ENCODE assay signal across 11 cellular contexts in genomic region chr7:151839511-151839921, GRCh38. TPM values are rescaled to one million over a fixed set of nuclear protein-coding genes. Genes with fewer than 3 reads are reported as not detected.
DNase-seq lines count a peak whose midpoint lies in the region; ATAC-seq, FAIRE-seq and TF ChIP-seq lines count a peak whose summit lies in the region.
"Had no signal": no experiment of that assay in that cellular context is flagged by ENCODE, and none has a peak within 500 bp of the region (broad histone marks: within the 10 kb centered on the region; RNA-seq: fewer than 3 reads in every experiment).

No MANE protein-coding gene starts in this region.

- H4K20me1 ChIP-seq in PC-3 (ENCODE audit: low read length): no peaks in the 10 kb centered on the region

- no peak for TF ChIP-seq CTCF in bronchial epithelial cell (IDR thresholded peaks at IDR 0.05; ENCODE audit: insufficient read depth, low read length, severe bottlenecking)
- no peak for TF ChIP-seq CTCF in PC-3 (conservative IDR thresholded peaks at IDR 0.05; ENCODE audit: low read depth, low read length)

- H2AFZ ChIP-seq in PC-3 (ENCODE audit: low read length): no peak overlapping the region

- H3K4me2 ChIP-seq in PC-3 (ENCODE audit: low read length): no peak overlapping the region

- DNase-seq in T-helper 2 cell treated with Interferon-gamma antibody and Interleukin-4, amounts not matched to agents 5 μg/mL and 100 μg/mL, for 36 hours (ENCODE audit: low spot score): no peak
- DNase-seq in T-helper 2 cell (no peak), NCI-H526 (lab: John Stamatoyannopoulos, UW) (peak; percentile 50 to 77), bronchial epithelial cell (ENCODE audit: low read depth) (peak; percentile 63), putamen (ENCODE audit: low spot score) (peak; percentile 39), PC-3 (no peak), NCI-H1436 treated with DMSO at 0.1 percent for 48 hours (lab: John Stamatoyannopoulos, UW) (no peak)
- DNase-seq: hippocampal formation, MG63, NCI-H82 had no signal

- no peaks in the 10 kb centered on the region for H3K9me2 ChIP-seq in PC-3 (replicated peaks; ENCODE audit: low read length)

- POLR2A ChIA-PET in PC-3 (lab: Charles Lee; ENCODE audit: unreplicated experiment): no interaction called here

- H3K27me3 ChIP-seq in bronchial epithelial cell (ENCODE audit: control insufficient read depth, insufficient read depth, low read length): no peaks in the 10 kb centered on the region
- H3K27me3 ChIP-seq in PC-3 (ENCODE audit: low read length): no peaks in the 10 kb centered on the region
- H3K27me3 ChIP-seq: MG63 had no signal

- H3K9ac ChIP-seq in PC-3 (ENCODE audit: low read length): no peak overlapping the region

- intact Hi-C loops in PC-3 (cut with micrococcal nuclease): no loop called here

- H3K4me3 Mint-ChIP-seq in T-helper 2 cell treated with Interferon-gamma antibody and Interleukin-4, amounts not matched to agents 5 μg/mL and 100 μg/mL, for 36 hours: peak overlapping the region; percentile 65

- peaks cover 16% of the 10 kb centered on the region for H3K4me1 Mint-ChIP-seq in T-helper 2 cell treated with Interferon-gamma antibody and Interleukin-4, amounts not matched to agents 5 μg/mL and 100 μg/mL, for 36 hours (ENCODE audit: low read depth)

- peaks cover 8% of the 10 kb centered on the region for H3K4me1 ChIP-seq in PC-3 (ENCODE audit: insufficient read depth, low read length)

- no peak for FAIRE-seq in bronchial epithelial cell (lab: Jason Lieb, UNC)

- H3K27ac ChIP-seq in PC-3 (ENCODE audit: low read length): no peak overlapping the region

- no peaks in the 10 kb centered on the region for H3K27me3 Mint-ChIP-seq in T-helper 2 cell treated with Interferon-gamma antibody and Interleukin-4, amounts not matched to agents 5 μg/mL and 100 μg/mL, for 36 hours (ENCODE audit: low read depth)

- no TSS peak for BruUV-seq in PC-3 (replicated peaks; lab: Mats Ljungman, UMichigan)

- ATAC-seq in GM18861 (IDR thresholded peaks at IDR 0.05; ENCODE audit: unreplicated experiment) (no peak), PC-3 (no peak)

- peak overlapping the region; percentile 77 for H3K27ac Mint-ChIP-seq in T-helper 2 cell treated with Interferon-gamma antibody and Interleukin-4, amounts not matched to agents 5 μg/mL and 100 μg/mL, for 36 hours

- no peaks in the 10 kb centered on the region for H3K9me3 Mint-ChIP-seq in T-helper 2 cell treated with Interferon-gamma antibody and Interleukin-4, amounts not matched to agents 5 μg/mL and 100 μg/mL, for 36 hours

- H3K79me2 ChIP-seq in PC-3 (ENCODE audit: low read length): no peaks in the 10 kb centered on the region

- CTCF ChIA-PET in PC-3 (lab: Charles Lee): no interaction called here

- no peaks in the 10 kb centered on the region for H3K36me3 Mint-ChIP-seq in T-helper 2 cell treated with Interferon-gamma antibody and Interleukin-4, amounts not matched to agents 5 μg/mL and 100 μg/mL, for 36 hours (ENCODE audit: low read depth)

- H3K36me3 ChIP-seq in bronchial epithelial cell (ENCODE audit: control insufficient read depth, insufficient read depth, low read length) (no peaks in the 10 kb centered on the region), PC-3 (ENCODE audit: low read depth, low read length) (no peaks in the 10 kb centered on the region)
- H3K36me3 ChIP-seq: MG63 had no signal

- no peaks in the 10 kb centered on the region for H3F3A ChIP-seq in PC-3 (ENCODE audit: low read length, unreplicated experiment)

- no peak overlapping the region for H3K4me3 ChIP-seq in bronchial epithelial cell (ENCODE audit: low read depth, low read length)
- no peak overlapping the region for H3K4me3 ChIP-seq in PC-3 (ENCODE audit: low read length)
- H3K4me3 ChIP-seq: MG63 had no signal

- no peaks in the 10 kb centered on the region for H3K9me3 ChIP-seq in PC-3 (ENCODE audit: low read length)
- H3K9me3 ChIP-seq: MG63 had no signal

RNA-seq across cellular contexts. Expression of gene PRKAG2, which starts 37.4 kb away (rescaled TPM):
- 19.8 and 24.5 TPM in 2 replicates for total RNA-seq in bronchial epithelial cell
- total RNA-seq in PC-3 (2014; rRNA removed): 21.5 and 23.9 TPM in 2 replicates

Comparison
In these comparisons a context has a peak if more than half of its experiments do, and no peak if none do; other contexts are left out.
1. DNase-seq: peak in NCI-H526 (2 of 2), bronchial epithelial cell (single experiment) and putamen (single experiment); none in T-helper 2 cell treated with Interferon-gamma antibody and Interleukin-4, amounts not matched to agents 5 μg/mL and 100 μg/mL, for 36 hours (single experiment), T-helper 2 cell (0 of 5), PC-3 (single experiment) and NCI-H1436 treated with DMSO at 0.1 percent for 48 hours (single experiment).